In genomic region chr3:197654997-197655328, GRCh38 we compare ENCODE assay signal across 7 cellular contexts.
A peak's percentile ranks its signal among the peaks of the same experiment; 100 is the strongest.
DNase-seq lines count a peak whose midpoint lies in the region; ATAC-seq, FAIRE-seq and TF ChIP-seq lines count a peak whose summit lies in the region.
"Not testable (repeated sequence)": the region's sequence is repeated elsewhere in the genome, so short reads cannot be mapped to it uniquely, and the experiment has no call there.

No MANE protein-coding gene starts in this region.

- POLR2A ChIA-PET in HCT116 (lab: Charles Lee) = not testable (repeated sequence)
- POLR2A ChIA-PET in K562 (lab: Yijun Ruan, JAX) = interaction anchor here (0.6 kb wide), 1 partner anchor 1904 kb away, joined by 3 read pairs; no protein-coding TSS in a partner anchor

- RAD21 ChIA-PET in HCT116 (lab: Charles Lee; ENCODE audit: low non-redundant PET in 1 of 2, low total read pairs in 2 of 2, uncharacterized antibody in 2 of 2, unreplicated experiment in 2 of 2) = not testable (repeated sequence)

- H3K4me1 Mint-ChIP-seq in naive B cell = not testable (repeated sequence)

- not testable (repeated sequence) for TF ChIP-seq RAD21 in HCT116 (IDR thresholded peaks at IDR 0.05; ENCODE audit: low read depth); K562 (CRISPR knock-in tag; conservative IDR thresholded peaks at IDR 0.05 in 1 of 2, IDR thresholded peaks at IDR 0.05 in 1 of 2)

- H3K9me3 Mint-ChIP-seq in naive B cell = not testable (repeated sequence)

- in situ Hi-C loops in K562 (cut with MboI) = loop anchor here (10.0 kb wide), 2 partner anchors 1910 to 1950 kb away; no protein-coding TSS in a partner anchor

- H3K4me3 Mint-ChIP-seq in naive B cell = peak overlapping the region in 1 of 8 donors; percentile 25

- H3K27ac Mint-ChIP-seq in naive B cell = not testable (repeated sequence)

- H3K4me1 ChIP-seq in HCT116 (ENCODE audit: control insufficient read depth in 1 of 2, insufficient read depth in 2 of 2, low read length in 2 of 2); RWPE2 (ENCODE audit: insufficient read depth, poor library complexity, severe bottlenecking): not testable (repeated sequence)
- H3K4me1 ChIP-seq in K562 (replicated peaks in 1 of 2; ENCODE audit: control insufficient read depth in 2 of 2, insufficient read depth in 2 of 2, low read length in 2 of 2) = peaks cover 0 to 18% of the 10 kb centered on the region in 2 experiments; a peak in 2 of 5 replicates

- not testable (repeated sequence) for H3K79me2 ChIP-seq in HCT116 (ENCODE audit: insufficient read depth, low read length); K562 (ENCODE audit: control insufficient read depth, insufficient read depth, low read length)

- TF ChIP-seq CTCF in HCT116 (IDR thresholded peaks at IDR 0.05 in 2 of 3, conservative IDR thresholded peaks at IDR 0.05 in 1 of 3; ENCODE audit: borderline replicate concordance in 1 of 3, insufficient read depth in 1 of 3, low read depth in 2 of 3, low read length in 2 of 3); RWPE2 (IDR thresholded peaks at IDR 0.05; ENCODE audit: poor library complexity, severe bottlenecking); K562 (IDR thresholded peaks at IDR 0.05 in 2 of 3, conservative IDR thresholded peaks at IDR 0.05 in 1 of 3; ENCODE audit: insufficient read depth in 2 of 3, low read depth in 1 of 3, low read length in 3 of 3): not testable (repeated sequence)

- TF ChIP-seq EP300 in K562 (IDR thresholded peaks at IDR 0.05; ENCODE audit: low read length) = not testable (repeated sequence)

- H3K27me3 Mint-ChIP-seq in naive B cell = not testable (repeated sequence)

- not testable (repeated sequence) for H4K20me1 ChIP-seq in HCT116 (ENCODE audit: insufficient read depth); K562 (replicated peaks; ENCODE audit: control insufficient read depth, insufficient read depth, low read length)

- H3K4me3 ChIP-seq in HCT116 (replicated peaks in 1 of 2; ENCODE audit: low read depth in 1 of 2, low read length in 2 of 2) = peak overlapping the region in 1 of 2 experiments; percentile 22; a peak in 2 of 4 replicates
- not testable (repeated sequence) for H3K4me3 ChIP-seq in RWPE2 (ENCODE audit: severe bottlenecking); K562

- not testable (repeated sequence) for H3K9me2 ChIP-seq in HCT116 (ENCODE audit: insufficient read depth)

- WGBS in K562 (ENCODE audit: insufficient coverage, low coverage, missing lambda C conversion rate) = no CpG with 5 or more reads among the region's 22 CpGs

- H3K36me3 Mint-ChIP-seq in naive B cell = not testable (repeated sequence)

- not testable (repeated sequence) for H3K9me3 ChIP-seq in HCT116 (ENCODE audit: control insufficient read depth in 1 of 2, insufficient read depth in 1 of 2, low read depth in 1 of 2, low read length in 2 of 2); RWPE2 (ENCODE audit: severe bottlenecking); K562 (replicated peaks; ENCODE audit: control insufficient read depth, insufficient read depth, low read depth, low read length)

- intact Hi-C loops in HCT116 (cut with micrococcal nuclease); K562 (cut with micrococcal nuclease): not testable (repeated sequence)

- BruUV-seq in HCT116 (replicated peaks; lab: Mats Ljungman, UMichigan); K562 (replicated peaks; lab: Mats Ljungman, UMichigan): not testable (repeated sequence)

- H3K36me3 ChIP-seq in HCT116 (ENCODE audit: control insufficient read depth in 1 of 2, insufficient read depth in 2 of 2, low read length in 2 of 2); RWPE2 (ENCODE audit: low read depth); K562 (ENCODE audit: control insufficient read depth, insufficient read depth, low read length): not testable (repeated sequence)

- H3K9me1 ChIP-seq in K562 (ENCODE audit: control insufficient read depth, insufficient read depth, low read length) = not testable (repeated sequence)

- not testable (repeated sequence) for H3K27ac ChIP-seq in HCT116 (ENCODE audit: low read depth, low read length); RWPE2 (ENCODE audit: poor library complexity, severe bottlenecking); K562 (ENCODE audit: extremely low read depth, low read depth, low read length)

- FAIRE-seq in K562 (lab: Jason Lieb, UNC) = not testable (repeated sequence)

- DNase-seq in HCT116 (ENCODE audit: low read depth, low spot score); RWPE2 (ENCODE audit: low spot score); K562 (ENCODE audit: extremely low read depth in 1 of 4, low spot score in 3 of 4); naive B cell: not testable (repeated sequence)

- not testable (repeated sequence) for H3K4me2 ChIP-seq in HCT116 (ENCODE audit: low read length); K562 (ENCODE audit: insufficient read depth, low read length)

- ATAC-seq in GM18868 (IDR thresholded peaks at IDR 0.05; ENCODE audit: unreplicated experiment) (peak; percentile 22), GM19463 (IDR thresholded peaks at IDR 0.05; ENCODE audit: unreplicated experiment) (peak; percentile 13), HCT116 (peak; percentile 59), HG03095 (IDR thresholded peaks at IDR 0.05; ENCODE audit: unreplicated experiment) (peak; percentile 1), RWPE2 (ENCODE audit: low read depth) (peak; percentile 44; the same call in 1 of the 3 replicates), K562 (peak; percentile 44), naive B cell (ENCODE audit: low read depth in 2 of 2) (peak; percentile 58 to 59)

- CTCF ChIA-PET in HCT116 (lab: Charles Lee); K562 (lab: Yijun Ruan, JAX; ENCODE audit: low intra/inter-chr PET ratio): not testable (repeated sequence)

- TF ChIP-seq POLR2A in HCT116 (IDR thresholded peaks at IDR 0.05; ENCODE audit: borderline replicate concordance, extremely low read depth, insufficient read depth, insufficient read length); K562 (conservative IDR thresholded peaks at IDR 0.05): not testable (repeated sequence)

- not testable (repeated sequence) for H3K27me3 ChIP-seq in HCT116 (ENCODE audit: insufficient read depth, low read length); RWPE2 (ENCODE audit: insufficient read depth, poor library complexity, severe bottlenecking); K562 (ENCODE audit: control insufficient read depth in 2 of 2, insufficient read depth in 2 of 2, low read length in 2 of 2)

- not testable (repeated sequence) for H3K9ac ChIP-seq in HCT116 (ENCODE audit: low read length); K562 (ENCODE audit: insufficient read depth in 1 of 2, low read depth in 2 of 2, low read length in 2 of 2)

- not testable (repeated sequence) for H2AFZ ChIP-seq in HCT116 (ENCODE audit: low read depth, low read length, poor library complexity, severe bottlenecking); K562 (ENCODE audit: low read depth, low read length)

Comparison
In these comparisons a context has a peak if more than half of its experiments do, and no peak if none do; other contexts are left out.
1. ATAC-seq: peak in every context shown above with its lines; median percentile 59 in HCT116; 58 in naive B cell; 44 in RWPE2; 44 in K562; 22 in GM18868; 13 in GM19463; 1 in HG03095.